In genomic region chr4:111013846-111014245, GRCh38 we compare ENCODE assay signal across 2 cellular contexts.
TF ChIP-seq lines count a peak whose summit lies in the region.

No MANE protein-coding gene starts in this region.

TF ChIP-seq in HepG2, 621 proteins besides CTCF, POLR2A, EP300 and RAD21 (continued from another document):
- no peak for TF ChIP-seq SNAPC4 (CRISPR knock-in tag; IDR thresholded peaks at IDR 0.05)
- peak; percentile 91 for TF ChIP-seq CREB1 (IDR thresholded peaks at IDR 0.05)
- no peak for TF ChIP-seq CREB1 (CRISPR knock-in tag; IDR thresholded peaks at IDR 0.05)
- TF ChIP-seq ATF7 (IDR thresholded peaks at IDR 0.05): peak; percentile 97
- TF ChIP-seq ATF7 (CRISPR knock-in tag; IDR thresholded peaks at IDR 0.05): no peak

TF ChIP-seq in GM12878, 131 proteins besides CTCF, POLR2A, EP300 and RAD21 (continued from another document):
- no peak for TF ChIP-seq IRF3 (IDR thresholded peaks at IDR 0.05)
